ENCODE assay signal across 1 cellular context in genomic region chrX:30637874-30638793, GRCh38.
A peak's percentile ranks its signal among the peaks of the same experiment; 100 is the strongest.
TF ChIP-seq lines count a peak whose summit lies in the region.

No MANE protein-coding gene starts in this region.

TF ChIP-seq in HEK293, 187 proteins besides CTCF, POLR2A, EP300 and RAD21 (continued from another document):
- TF ChIP-seq, protein P1, sequence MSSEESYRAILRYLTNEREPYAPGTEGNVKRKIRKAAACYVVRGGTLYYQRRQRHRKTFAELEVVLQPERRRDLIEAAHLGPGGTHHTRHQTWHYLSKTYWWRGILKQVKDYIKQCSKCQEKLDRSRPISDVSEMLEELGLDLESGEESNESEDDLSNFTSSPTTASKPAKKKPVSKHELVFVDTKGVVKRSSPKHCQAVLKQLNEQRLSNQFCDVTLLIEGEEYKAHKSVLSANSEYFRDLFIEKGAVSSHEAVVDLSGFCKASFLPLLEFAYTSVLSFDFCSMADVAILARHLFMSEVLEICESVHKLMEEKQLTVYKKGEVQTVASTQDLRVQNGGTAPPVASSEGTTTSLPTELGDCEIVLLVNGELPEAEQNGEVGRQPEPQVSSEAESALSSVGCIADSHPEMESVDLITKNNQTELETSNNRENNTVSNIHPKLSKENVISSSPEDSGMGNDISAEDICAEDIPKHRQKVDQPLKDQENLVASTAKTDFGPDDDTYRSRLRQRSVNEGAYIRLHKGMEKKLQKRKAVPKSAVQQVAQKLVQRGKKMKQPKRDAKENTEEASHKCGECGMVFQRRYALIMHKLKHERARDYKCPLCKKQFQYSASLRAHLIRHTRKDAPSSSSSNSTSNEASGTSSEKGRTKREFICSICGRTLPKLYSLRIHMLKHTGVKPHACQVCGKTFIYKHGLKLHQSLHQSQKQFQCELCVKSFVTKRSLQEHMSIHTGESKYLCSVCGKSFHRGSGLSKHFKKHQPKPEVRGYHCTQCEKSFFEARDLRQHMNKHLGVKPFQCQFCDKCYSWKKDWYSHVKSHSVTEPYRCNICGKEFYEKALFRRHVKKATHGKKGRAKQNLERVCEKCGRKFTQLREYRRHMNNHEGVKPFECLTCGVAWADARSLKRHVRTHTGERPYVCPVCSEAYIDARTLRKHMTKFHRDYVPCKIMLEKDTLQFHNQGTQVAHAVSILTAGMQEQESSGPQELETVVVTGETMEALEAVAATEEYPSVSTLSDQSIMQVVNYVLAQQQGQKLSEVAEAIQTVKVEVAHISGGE (tag by site-specific recombination; conservative IDR thresholded peaks at IDR 0.05; ENCODE audit: low read depth) = peak; percentile 68
- TF ChIP-seq ZFP69B (tag by site-specific recombination; IDR thresholded peaks at IDR 0.05) = no peak
- TF ChIP-seq, protein P2, sequence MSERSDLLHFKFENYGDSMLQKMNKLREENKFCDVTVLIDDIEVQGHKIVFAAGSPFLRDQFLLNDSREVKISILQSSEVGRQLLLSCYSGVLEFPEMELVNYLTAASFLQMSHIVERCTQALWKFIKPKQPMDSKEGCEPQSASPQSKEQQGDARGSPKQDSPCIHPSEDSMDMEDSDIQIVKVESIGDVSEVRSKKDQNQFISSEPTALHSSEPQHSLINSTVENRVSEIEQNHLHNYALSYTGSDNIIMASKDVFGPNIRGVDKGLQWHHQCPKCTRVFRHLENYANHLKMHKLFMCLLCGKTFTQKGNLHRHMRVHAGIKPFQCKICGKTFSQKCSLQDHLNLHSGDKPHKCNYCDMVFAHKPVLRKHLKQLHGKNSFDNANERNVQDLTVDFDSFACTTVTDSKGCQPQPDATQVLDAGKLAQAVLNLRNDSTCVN (tag by site-specific recombination; optimal IDR thresholded peaks at IDR 0.05) = no peak
- no peak for TF ChIP-seq REPIN1 (tag by site-specific recombination; IDR thresholded peaks at IDR 0.05; ENCODE audit: low read depth)
- TF ChIP-seq, protein P3, sequence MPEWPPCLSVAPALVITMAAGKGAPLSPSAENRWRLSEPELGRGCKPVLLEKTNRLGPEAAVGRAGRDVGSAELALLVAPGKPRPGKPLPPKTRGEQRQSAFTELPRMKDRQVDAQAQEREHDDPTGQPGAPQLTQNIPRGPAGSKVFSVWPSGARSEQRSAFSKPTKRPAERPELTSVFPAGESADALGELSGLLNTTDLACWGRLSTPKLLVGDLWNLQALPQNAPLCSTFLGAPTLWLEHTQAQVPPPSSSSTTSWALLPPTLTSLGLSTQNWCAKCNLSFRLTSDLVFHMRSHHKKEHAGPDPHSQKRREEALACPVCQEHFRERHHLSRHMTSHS (tag by site-specific recombination; IDR thresholded peaks at IDR 0.05) = no peak
- no peak for TF ChIP-seq HIC1 (tag by site-specific recombination; IDR thresholded peaks at IDR 0.05)
- TF ChIP-seq ZNF433 (tag by site-specific recombination; IDR thresholded peaks at IDR 0.05; ENCODE audit: low read depth) = peak; percentile 33; the same call in 1 of the 2 replicates
